In genomic region chr5:141529002-141529401, GRCh38 we compare ENCODE assay signal across 8 cellular contexts. TPM values are rescaled to one million over a fixed set of nuclear protein-coding genes. Genes with fewer than 3 reads are reported as not detected.
DNase-seq lines count a peak whose midpoint lies in the region; ATAC-seq, FAIRE-seq and TF ChIP-seq lines count a peak whose summit lies in the region.

No MANE protein-coding gene starts in this region.

- peak; percentile 66 for FAIRE-seq in GM12891 (lab: Jason Lieb, UNC)

- peaks cover 15% of the 10 kb centered on the region for H3K36me3 Mint-ChIP-seq in osteocyte (ENCODE audit: unreplicated experiment)

- H3K9me3 ChIP-seq in MM.1S (replicated peaks; ENCODE audit: insufficient read depth, low read length) = no peaks in the 10 kb centered on the region

- H3K4me2 ChIP-seq in MM.1S (ENCODE audit: low read depth, low read length) = no peak overlapping the region

- 0 out of 2 replicates have a peak, but pooled peaks cover 4% of the 10 kb centered on the region for H3K79me2 ChIP-seq in MM.1S (ENCODE audit: low read length)

- no peak overlapping the region for H3K9ac ChIP-seq in MM.1S (ENCODE audit: low read length)

- DNase-seq in GM12891 (ENCODE audit: insufficient read length, low spot score) = no peak
- DNase-seq in cerebellum (ENCODE audit: low spot score) = peak; percentile 67
- DNase-seq in osteocyte (ENCODE audit: extremely low spot score, unreplicated experiment) = no peak
- DNase-seq in MM.1S = no peak
- no peak for DNase-seq in OCI-M2 (lab: John Stamatoyannopoulos, UW; ENCODE audit: unreplicated experiment)
- DNase-seq in amygdala (lab: John Stamatoyannopoulos, UW) = no peak

- H3K4me3 ChIP-seq in MM.1S (ENCODE audit: low read length) = no peak overlapping the region

- H3F3A ChIP-seq in MM.1S (ENCODE audit: insufficient read depth, low read length) = peaks cover 12% of the 10 kb centered on the region

- H3K4me1 Mint-ChIP-seq in osteocyte (ENCODE audit: unreplicated experiment) = peaks cover 29% of the 10 kb centered on the region

- peaks cover 14% of the 10 kb centered on the region; the same call in 1 of the 2 replicates for H3K4me1 ChIP-seq in MM.1S (ENCODE audit: low read length)

- H3K27ac ChIP-seq in MM.1S (ENCODE audit: low read length) = no peak overlapping the region

- peaks cover 4% of the 10 kb centered on the region for H3K36me3 ChIP-seq in MM.1S (replicated peaks; ENCODE audit: insufficient read depth, low read length)

- H2AFZ ChIP-seq in MM.1S (ENCODE audit: low read length) = no peak overlapping the region

- H3K27ac Mint-ChIP-seq in osteocyte (ENCODE audit: unreplicated experiment) = peak overlapping the region; percentile 53

- H3K27me3 Mint-ChIP-seq in osteocyte (ENCODE audit: unreplicated experiment) = no peaks in the 10 kb centered on the region

- ATAC-seq in HG02840 (IDR thresholded peaks at IDR 0.05; ENCODE audit: low FRiP score, unreplicated experiment) (peak; percentile 51), GM19328 (IDR thresholded peaks at IDR 0.05; ENCODE audit: unreplicated experiment) (no peak)

- no peak for TF ChIP-seq POLR2A in GM12891 (IDR thresholded peaks at IDR 0.05; ENCODE audit: low read depth, low read length)

- no peaks in the 10 kb centered on the region for H3K9me3 Mint-ChIP-seq in osteocyte (ENCODE audit: unreplicated experiment)

- no peaks in the 10 kb centered on the region for H3K9me2 ChIP-seq in MM.1S (replicated peaks; ENCODE audit: insufficient read depth, low read length)

- H3K4me3 Mint-ChIP-seq in osteocyte (ENCODE audit: unreplicated experiment) = no peak overlapping the region

- no peak for TF ChIP-seq CTCF in osteocyte (IDR thresholded peaks at IDR 0.05)
- no peak for TF ChIP-seq CTCF in MM.1S (IDR thresholded peaks at IDR 0.05; ENCODE audit: low read length)

- H3K27me3 ChIP-seq in MM.1S (replicated peaks; ENCODE audit: insufficient read depth, low read length) = no peaks in the 10 kb centered on the region

- no peaks in the 10 kb centered on the region for H4K20me1 ChIP-seq in MM.1S (ENCODE audit: insufficient read depth, low read length)

TF ChIP-seq in GM12891, 5 proteins besides CTCF, POLR2A, EP300 and RAD21:
- TF ChIP-seq POLR2AphosphoS5 (IDR thresholded peaks at IDR 0.05; ENCODE audit: low read depth, low read length) (no peak), POU2F2 (IDR thresholded peaks at IDR 0.05; ENCODE audit: low read depth, low read length) (no peak), PAX5 (IDR thresholded peaks at IDR 0.05; ENCODE audit: insufficient read depth, low read length, severe bottlenecking) (no peak), SPI1 (IDR thresholded peaks at IDR 0.05; ENCODE audit: low read depth, low read length) (no peak), TAF1 (IDR thresholded peaks at IDR 0.05; ENCODE audit: low read depth, low read length) (no peak)
TF ChIP-seq in GM12891: peak in this region for 0.

RNA-seq across cellular contexts. Expression of gene PCDHGC5, which starts 40.1 kb away (rescaled TPM):
- 0.05 TPM for polyA plus RNA-seq in GM12891 (2012; ENCODE audit: low read depth, missing spikeins)
- total RNA-seq in cerebellum (16.4 TPM), osteocyte (1.4 and 1.9 TPM in 2 replicates)

RNA-seq across cellular contexts. Expression of gene PCDHGC4, which starts 44.2 kb away (rescaled TPM):
- 0.14 TPM for polyA plus RNA-seq in GM12891 (2012; ENCODE audit: low read depth, missing spikeins)
- total RNA-seq in cerebellum (63.2 TPM), osteocyte (2.8 and 3.7 TPM in 2 replicates)

RNA-seq across cellular contexts. Expression of gene PCDHGC3, which starts 53.2 kb away (rescaled TPM):
- 8.0 TPM for polyA plus RNA-seq in GM12891 (2012; ENCODE audit: low read depth, missing spikeins)
- 72.8 TPM for total RNA-seq in cerebellum
- 92.4 and 99.9 TPM in 2 replicates for total RNA-seq in osteocyte

Comparison
In these comparisons a context has a peak if more than half of its experiments do, and no peak if none do; other contexts are left out.
1. RNA of gene PCDHGC4, which starts 44.2 kb away (total RNA-seq): 63.2 TPM in cerebellum (single experiment); 2.8 to 3.7 TPM in osteocyte; every median in the first group is over 10 times any median in the second.